In the genomic region with DNA sequence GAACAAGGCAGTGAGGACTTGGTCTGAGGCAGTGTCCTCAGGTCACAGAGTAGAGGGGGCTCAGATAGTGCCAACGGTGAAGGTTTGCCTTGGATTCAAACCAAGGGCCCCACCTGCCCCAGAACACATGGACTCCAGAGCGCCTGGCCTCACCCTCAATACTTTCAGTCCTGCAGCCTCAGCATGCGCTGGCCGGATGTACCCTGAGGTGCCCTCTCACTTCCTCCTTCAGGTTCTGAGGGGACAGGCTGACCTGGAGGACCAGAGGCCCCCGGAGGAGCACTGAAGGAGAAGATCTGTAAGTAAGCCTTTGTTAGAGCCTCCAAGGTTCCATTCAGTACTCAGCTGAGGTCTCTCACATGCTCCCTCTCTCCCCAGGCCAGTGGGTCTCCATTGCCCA, we compare ENCODE assay signal across 11 cellular contexts. TPM values are rescaled to one million over a fixed set of nuclear protein-coding genes. Genes with fewer than 3 reads are reported as not detected.
"Had no signal": no experiment of that assay in that cellular context is flagged by ENCODE, and none has a peak within 500 bp of the region (broad histone marks: within the 10 kb centered on the region; RNA-seq: fewer than 3 reads in every experiment).

No MANE protein-coding gene starts in this region.

RNA-seq across cellular contexts. Expression of gene MAGEA3, which starts 1.8 kb away (rescaled TPM):
- total RNA-seq: activated CD4-positive, alpha-beta memory T cell treated with anti-CD3 and anti-CD28 coated beads, Interleukin-2, amount 10 ng/mL, durations not matched to agents 7 days and 5 days; activated CD8-positive, alpha-beta memory T cell treated with anti-CD3 and anti-CD28 coated beads for 36 hours; activated naive CD8-positive, alpha-beta T cell treated with anti-CD3 and anti-CD28 coated beads for 36 hours; activated T-cell treated with anti-CD3 and anti-CD28 coated beads, Interleukin-2, amount 50 U/mL, for 72 hours; activated T-helper 17 cell treated with anti-CD3 and anti-CD28 coated beads, Interleukin-2, amount 50 U/mL, for 72 hours; ascending aorta; MCF 10A; OCI-LY7 had no signal
- polyA plus RNA-seq: IgD-negative memory B cell had no signal

RNA-seq across cellular contexts. Expression of gene CSAG2, which starts 8.7 kb away (rescaled TPM):
- total RNA-seq: activated CD8-positive, alpha-beta memory T cell treated with anti-CD3 and anti-CD28 coated beads for 36 hours; activated naive CD8-positive, alpha-beta T cell treated with anti-CD3 and anti-CD28 coated beads for 36 hours; activated T-cell treated with anti-CD3 and anti-CD28 coated beads, Interleukin-2, amount 50 U/mL, for 72 hours; activated T-helper 17 cell treated with anti-CD3 and anti-CD28 coated beads, Interleukin-2, amount 50 U/mL, for 72 hours; ascending aorta; MCF 10A; OCI-LY7; SJSA1 had no signal
- polyA plus RNA-seq: IgD-negative memory B cell, SK-N-SH had no signal

RNA-seq across cellular contexts. Expression of gene MAGEA2B, which starts 14.0 kb away (rescaled TPM):
- total RNA-seq: activated CD4-positive, alpha-beta memory T cell treated with anti-CD3 and anti-CD28 coated beads, Interleukin-2, amount 10 ng/mL, durations not matched to agents 7 days and 5 days; activated CD8-positive, alpha-beta memory T cell treated with anti-CD3 and anti-CD28 coated beads for 36 hours; activated naive CD8-positive, alpha-beta T cell treated with anti-CD3 and anti-CD28 coated beads for 36 hours; activated T-cell treated with anti-CD3 and anti-CD28 coated beads, Interleukin-2, amount 50 U/mL, for 72 hours; activated T-helper 17 cell treated with anti-CD3 and anti-CD28 coated beads, Interleukin-2, amount 50 U/mL, for 72 hours; ascending aorta; MCF 10A; OCI-LY7; SJSA1 had no signal
- polyA plus RNA-seq: IgD-negative memory B cell had no signal

RNA-seq across cellular contexts. Expression of gene CSAG1, which starts 33.1 kb away (rescaled TPM):
- total RNA-seq: activated CD4-positive, alpha-beta memory T cell treated with anti-CD3 and anti-CD28 coated beads, Interleukin-2, amount 10 ng/mL, durations not matched to agents 7 days and 5 days; activated CD8-positive, alpha-beta memory T cell treated with anti-CD3 and anti-CD28 coated beads for 36 hours; activated naive CD8-positive, alpha-beta T cell treated with anti-CD3 and anti-CD28 coated beads for 36 hours; activated T-cell treated with anti-CD3 and anti-CD28 coated beads, Interleukin-2, amount 50 U/mL, for 72 hours; activated T-helper 17 cell treated with anti-CD3 and anti-CD28 coated beads, Interleukin-2, amount 50 U/mL, for 72 hours; ascending aorta; MCF 10A; OCI-LY7; SJSA1 had no signal
- polyA plus RNA-seq: IgD-negative memory B cell had no signal

RNA-seq across cellular contexts. Expression of gene MAGEA12, which starts 33.2 kb away (rescaled TPM):
- total RNA-seq: activated CD4-positive, alpha-beta memory T cell treated with anti-CD3 and anti-CD28 coated beads, Interleukin-2, amount 10 ng/mL, durations not matched to agents 7 days and 5 days; activated CD8-positive, alpha-beta memory T cell treated with anti-CD3 and anti-CD28 coated beads for 36 hours; activated naive CD8-positive, alpha-beta T cell treated with anti-CD3 and anti-CD28 coated beads for 36 hours; activated T-cell treated with anti-CD3 and anti-CD28 coated beads, Interleukin-2, amount 50 U/mL, for 72 hours; activated T-helper 17 cell treated with anti-CD3 and anti-CD28 coated beads, Interleukin-2, amount 50 U/mL, for 72 hours; ascending aorta; MCF 10A; OCI-LY7; SJSA1 had no signal
- polyA plus RNA-seq: IgD-negative memory B cell had no signal
